In genomic region chr10:87342249-87342703, GRCh38 we compare ENCODE assay signal across 8 cellular contexts. TPM values are rescaled to one million over a fixed set of nuclear protein-coding genes. Genes with fewer than 3 reads are reported as not detected.
DNase-seq lines count a peak whose midpoint lies in the region; ATAC-seq and TF ChIP-seq lines count a peak whose summit lies in the region.
"Not testable (repeated sequence)": the region's sequence is repeated elsewhere in the genome, so short reads cannot be mapped to it uniquely, and the experiment has no call there.

No MANE protein-coding gene starts in this region.

- H3K36me3 ChIP-seq in NT2/D1 (ENCODE audit: insufficient read depth, insufficient read length, low read length); endodermal cell (ENCODE audit: control insufficient read depth, insufficient read depth, low read length); mesendoderm (ENCODE audit: control insufficient read depth, insufficient read depth, low read length): not testable (repeated sequence)

- H2BK5ac ChIP-seq in mesendoderm (ENCODE audit: low read length), result not testable (repeated sequence)

- H3K4me1 Mint-ChIP-seq in endodermal cell, result peaks cover 13% of the 10 kb centered on the region

- H3K9me3 ChIP-seq in NT2/D1 (ENCODE audit: insufficient read depth, low read length); endodermal cell (ENCODE audit: control insufficient read depth, low read length): not testable (repeated sequence)

- peak overlapping the region; percentile 24 for H3K4me3 ChIP-seq in NT2/D1 (ENCODE audit: insufficient read length, low read depth)
- not testable (repeated sequence) for H3K4me3 ChIP-seq in endodermal cell (ENCODE audit: low read length)
- peak overlapping the region; percentile 29 for H3K4me3 ChIP-seq in mesendoderm (ENCODE audit: low read length)

- H4K5ac ChIP-seq in mesendoderm (ENCODE audit: low read length), result not testable (repeated sequence)

- H3K9me3 Mint-ChIP-seq in endodermal cell, result not testable (repeated sequence)

- not testable (repeated sequence) for H3K27me3 Mint-ChIP-seq in endodermal cell (ENCODE audit: insufficient read depth)

- H3K79me2 ChIP-seq in mesendoderm (ENCODE audit: control insufficient read depth, insufficient read depth, low read length), result not testable (repeated sequence)

- H3K36me3 Mint-ChIP-seq in endodermal cell (ENCODE audit: low read depth), result not testable (repeated sequence)

- DNase-seq in COR-L47 (lab: John Stamatoyannopoulos, UW), result peak; percentile 27
- DNase-seq in HT1080 (ENCODE audit: low read depth), result peak; percentile 93
- DNase-seq in NT2/D1 (ENCODE audit: low read depth, low spot score), result peak; percentile 47
- DNase-seq in activated CD8-positive, alpha-beta memory T cell treated with anti-CD3 and anti-CD28 coated beads, Interleukin-2, amount 50 U/mL, for 1 hour (ENCODE audit: extremely low read depth), result peak; percentile 61
- peak; percentile 93 for DNase-seq in endodermal cell
- DNase-seq in mesendoderm, result peak; percentile 89
- peak; percentile 63 for DNase-seq in stimulated activated CD8-positive, alpha-beta memory T cell treated with anti-CD3 and anti-CD28 coated beads, Interleukin-12 subunit alpha, Interleukin-12 subunit beta, amount 100 ng/mL, for 1 hour (ENCODE audit: low read depth)

- not testable (repeated sequence) for H3K79me1 ChIP-seq in mesendoderm (ENCODE audit: low read length)

- H3K23ac ChIP-seq in mesendoderm (ENCODE audit: low read length), result not testable (repeated sequence)

- H2BK15ac ChIP-seq in mesendoderm (replicated peaks; ENCODE audit: low read depth), result not testable (repeated sequence)

- H3K4ac ChIP-seq in mesendoderm (ENCODE audit: low read depth, low read length), result not testable (repeated sequence)

- H3K4me2 ChIP-seq in mesendoderm (ENCODE audit: low read length), result not testable (repeated sequence)

- not testable (repeated sequence) for H3K4me1 ChIP-seq in NT2/D1 (ENCODE audit: insufficient read depth, insufficient read length); endodermal cell (ENCODE audit: control insufficient read depth, insufficient read depth, low read length); mesendoderm (ENCODE audit: control insufficient read depth, low read depth, low read length)

- H3K27ac ChIP-seq in endodermal cell (ENCODE audit: low read depth, low read length) (peak overlapping the region; percentile 96), mesendoderm (ENCODE audit: low read depth, low read length) (peak overlapping the region; percentile 95)

- peak; percentile 82 for ATAC-seq in GM21390 (IDR thresholded peaks at IDR 0.05; ENCODE audit: unreplicated experiment)

- not testable (repeated sequence) for TF ChIP-seq CTCF in endodermal cell (conservative IDR thresholded peaks at IDR 0.05)

- not testable (repeated sequence) for H3K18ac ChIP-seq in mesendoderm (ENCODE audit: low read length)

- not testable (repeated sequence) for H4K8ac ChIP-seq in mesendoderm (ENCODE audit: low read depth, low read length)

- H3K27ac Mint-ChIP-seq in endodermal cell, result peak overlapping the region; percentile 95

- 0% methylated on average over 34 of the region's 43 CpGs; no CpG with 5 or more reads in 1 of the 2 experiments for WGBS in endodermal cell (ENCODE audit: insufficient coverage in 1 of 2, insufficient read length in 1 of 2), 2 experiments
- no CpG with 5 or more reads among the region's 43 CpGs for WGBS in mesendoderm (ENCODE audit: extremely low coverage, insufficient coverage, low lambda C conversion rate)

- not testable (repeated sequence) for H2BK120ac ChIP-seq in mesendoderm (ENCODE audit: low read depth, low read length)

- peak overlapping the region; percentile 82 for H3K56ac ChIP-seq in mesendoderm (ENCODE audit: low read length)

- H3K9ac ChIP-seq in NT2/D1 (ENCODE audit: insufficient read length, low read depth), result peak overlapping the region; percentile 42
- peak overlapping the region; percentile 47 for H3K9ac ChIP-seq in endodermal cell (ENCODE audit: extremely low read depth, low read length, poor library complexity, severe bottlenecking)
- H3K9ac ChIP-seq in mesendoderm (ENCODE audit: low read length), result peak overlapping the region; percentile 73

- H2AK5ac ChIP-seq in mesendoderm (ENCODE audit: low read length), result not testable (repeated sequence)

- not testable (repeated sequence) for H3K27me3 ChIP-seq in NT2/D1 (ENCODE audit: insufficient read depth, insufficient read length); endodermal cell (ENCODE audit: control insufficient read depth, insufficient read depth, low read length, poor library complexity, severe bottlenecking); mesendoderm (ENCODE audit: insufficient read depth, low read length, poor library complexity)

- peak overlapping the region; percentile 80 for H3K4me3 Mint-ChIP-seq in endodermal cell

RNA-seq across cellular contexts. Expression of gene NUTM2D, which starts 15.3 kb away (rescaled TPM):
- total RNA-seq in HT1080 (2014; rRNA removed; shearing (Covaris generic)), result 1.1 and 1.6 TPM in 2 replicates
- 1.4 and 1.5 TPM in 2 replicates for polyA plus RNA-seq in HT1080 (2015; cell fraction: cytosol; rRNA removed)
- 3.8 and 4.4 TPM in 2 replicates for polyA plus RNA-seq in HT1080 (2015; cell fraction: nucleus; rRNA removed)
- total RNA-seq in endodermal cell, result 1 to 10 TPM; 3.4 TPM
- 4.0 TPM for polyA plus RNA-seq in endodermal cell (2013, experiment 1 of 2)
- 4.1 TPM for polyA plus RNA-seq in endodermal cell (2013, experiment 2 of 2)
- 1.1 TPM for polyA plus RNA-seq in mesendoderm (2013, experiment 1 of 2)
- polyA plus RNA-seq in mesendoderm (2013, experiment 2 of 2), result 1.1 TPM

Comparison
In these comparisons a context has a peak if more than half of its experiments do, and no peak if none do; other contexts are left out.
1. DNase-seq: peak in every context shown above with its lines; median percentile 93 in HT1080; 93 in endodermal cell; 89 in mesendoderm; 63 in stimulated activated CD8-positive, alpha-beta memory T cell treated with anti-CD3 and anti-CD28 coated beads, Interleukin-12 subunit alpha, Interleukin-12 subunit beta, amount 100 ng/mL, for 1 hour; 61 in activated CD8-positive, alpha-beta memory T cell treated with anti-CD3 and anti-CD28 coated beads, Interleukin-2, amount 50 U/mL, for 1 hour; 47 in NT2/D1; 27 in COR-L47.